8 cellular contexts compared by ENCODE assay signal in the genomic region with DNA sequence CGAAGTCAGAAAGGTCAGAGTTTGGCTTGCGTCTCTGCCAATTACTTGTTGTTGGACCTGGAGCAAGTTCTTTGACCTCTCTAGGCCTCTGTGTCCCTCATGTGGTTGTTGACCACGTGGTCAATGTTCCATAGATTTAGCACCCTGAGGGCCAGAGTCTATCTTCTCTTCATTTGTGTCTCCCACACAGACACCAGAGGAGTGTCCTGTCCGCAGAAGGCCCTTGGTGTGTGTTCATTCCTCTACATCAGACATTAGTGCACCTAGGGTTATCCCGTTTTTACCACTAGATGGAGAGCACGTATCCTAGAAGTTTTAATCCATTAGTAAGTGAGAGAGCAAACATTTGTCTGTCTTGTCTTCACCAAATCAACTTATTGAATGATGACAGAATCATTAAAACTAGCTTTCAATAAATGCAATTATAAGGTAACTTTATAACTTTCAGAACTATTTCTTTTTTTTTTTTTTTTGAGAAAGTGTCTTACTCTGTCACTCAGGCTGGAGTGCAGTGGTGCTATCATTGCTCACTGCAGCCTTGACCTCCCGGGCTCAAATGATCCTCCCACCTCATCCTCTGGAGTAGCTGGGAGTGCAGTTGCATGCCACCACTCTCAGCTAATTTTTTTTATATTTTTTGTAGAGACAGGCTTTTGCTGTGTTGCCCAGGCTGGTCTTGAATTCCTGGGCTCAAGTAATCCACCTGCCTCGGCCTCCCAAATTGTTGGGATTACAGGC.
DNase-seq lines count a peak whose midpoint lies in the region; ATAC-seq and TF ChIP-seq lines count a peak whose summit lies in the region.

No MANE protein-coding gene starts in this region.

- no peak for TF ChIP-seq POLR2A in ovary (IDR thresholded peaks at IDR 0.05)

- no peak overlapping the region for H3K27ac ChIP-seq in ovary

- TF ChIP-seq CTCF in retinal pigment epithelial cell (conservative IDR thresholded peaks at IDR 0.05; ENCODE audit: low read depth, low read length) (peak; percentile 59), ovary (IDR thresholded peaks at IDR 0.05) (peak in 1 of 3 donors; percentile 38)

- intact Hi-C loops in ovary (cut with DNase I) = no loop called here

- ATAC-seq in GM21390 (IDR thresholded peaks at IDR 0.05; ENCODE audit: unreplicated experiment) = no peak

- peaks cover 10% of the 10 kb centered on the region for H3K4me1 ChIP-seq in ovary (ENCODE audit: insufficient read depth)

- DNase-seq in DMS 273 (lab: John Stamatoyannopoulos, UW; ENCODE audit: unreplicated experiment) = peak; percentile 73
- no peak for DNase-seq in DMS 273 treated with DMSO at 0.1 percent for 48 hours (lab: John Stamatoyannopoulos, UW)
- DNase-seq in NCI-H82 treated with DMSO at 0.1 percent for 48 hours (lab: John Stamatoyannopoulos, UW; ENCODE audit: unreplicated experiment) = peak; percentile 24
- DNase-seq in fibroblast of gingiva (ENCODE audit: low read depth) = peak; percentile 10
- no peak for DNase-seq in retinal pigment epithelial cell (ENCODE audit: low read depth)
- DNase-seq in activated CD4-positive, alpha-beta T cell treated with anti-CD3 and anti-CD28 coated beads, Interleukin-2, amount 50 U/mL, for 48 hours = no peak
- DNase-seq in ovary = no peak

- H3K9me3 ChIP-seq in ovary = no peaks in the 10 kb centered on the region

- 54 to 60% (median 58%) methylated on average over 8 of the region's 8 CpGs for WGBS in ovary, 3 donors

- TF ChIP-seq EP300 in ovary (IDR thresholded peaks at IDR 0.05) = no peak

- no peaks in the 10 kb centered on the region for H3K36me3 ChIP-seq in ovary

- no peaks in the 10 kb centered on the region for H3K27me3 ChIP-seq in ovary

- H3K4me3 ChIP-seq in retinal pigment epithelial cell (ENCODE audit: low read length) (no peak overlapping the region), ovary (no peak overlapping the region)

Comparison
In these comparisons a context has a peak if more than half of its experiments do, and no peak if none do; other contexts are left out.
1. DNase-seq: peak in DMS 273 (single experiment), NCI-H82 treated with DMSO at 0.1 percent for 48 hours (single experiment) and fibroblast of gingiva (single experiment); none in DMS 273 treated with DMSO at 0.1 percent for 48 hours (single experiment), retinal pigment epithelial cell (single experiment), activated CD4-positive, alpha-beta T cell treated with anti-CD3 and anti-CD28 coated beads, Interleukin-2, amount 50 U/mL, for 48 hours (0 of 2) and ovary (0 of 5).